In the genomic region with DNA sequence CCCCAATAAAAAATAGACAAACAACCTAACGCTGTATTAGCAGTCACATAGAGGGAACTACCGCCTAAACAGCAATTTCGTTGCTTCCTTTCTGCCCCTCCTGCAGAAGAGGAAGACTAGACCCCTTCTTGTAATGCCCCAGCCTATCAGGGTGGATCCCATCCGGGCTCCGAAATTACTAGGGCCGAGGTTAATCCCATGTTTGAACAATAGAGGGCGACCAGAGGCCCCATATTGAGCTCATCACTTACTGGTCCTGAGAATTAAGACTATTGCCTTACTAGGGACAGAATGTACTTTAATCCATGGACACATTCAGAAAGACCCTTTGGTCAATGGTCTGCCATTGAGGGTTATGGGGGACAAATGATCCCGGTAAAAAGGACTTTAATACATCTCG, we compare ENCODE assay signal across 2 cellular contexts.
A peak's percentile ranks its signal among the peaks of the same experiment; 100 is the strongest.
TF ChIP-seq lines count a peak whose summit lies in the region.

No MANE protein-coding gene starts in this region.

TF ChIP-seq in IMR-90, 13 proteins besides CTCF, POLR2A, EP300 and RAD21:
- no peak for TF ChIP-seq CEBPB (IDR thresholded peaks at IDR 0.05; ENCODE audit: low read depth, low read length)
- TF ChIP-seq, protein P1, sequence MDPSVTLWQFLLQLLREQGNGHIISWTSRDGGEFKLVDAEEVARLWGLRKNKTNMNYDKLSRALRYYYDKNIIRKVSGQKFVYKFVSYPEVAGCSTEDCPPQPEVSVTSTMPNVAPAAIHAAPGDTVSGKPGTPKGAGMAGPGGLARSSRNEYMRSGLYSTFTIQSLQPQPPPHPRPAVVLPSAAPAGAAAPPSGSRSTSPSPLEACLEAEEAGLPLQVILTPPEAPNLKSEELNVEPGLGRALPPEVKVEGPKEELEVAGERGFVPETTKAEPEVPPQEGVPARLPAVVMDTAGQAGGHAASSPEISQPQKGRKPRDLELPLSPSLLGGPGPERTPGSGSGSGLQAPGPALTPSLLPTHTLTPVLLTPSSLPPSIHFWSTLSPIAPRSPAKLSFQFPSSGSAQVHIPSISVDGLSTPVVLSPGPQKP (IDR thresholded peaks at IDR 0.05; ENCODE audit: borderline replicate concordance, low read depth, low read length), result no peak
- TF ChIP-seq NFE2L2 (IDR thresholded peaks at IDR 0.05; ENCODE audit: low read depth, low read length), result no peak
- TF ChIP-seq, protein P2, sequence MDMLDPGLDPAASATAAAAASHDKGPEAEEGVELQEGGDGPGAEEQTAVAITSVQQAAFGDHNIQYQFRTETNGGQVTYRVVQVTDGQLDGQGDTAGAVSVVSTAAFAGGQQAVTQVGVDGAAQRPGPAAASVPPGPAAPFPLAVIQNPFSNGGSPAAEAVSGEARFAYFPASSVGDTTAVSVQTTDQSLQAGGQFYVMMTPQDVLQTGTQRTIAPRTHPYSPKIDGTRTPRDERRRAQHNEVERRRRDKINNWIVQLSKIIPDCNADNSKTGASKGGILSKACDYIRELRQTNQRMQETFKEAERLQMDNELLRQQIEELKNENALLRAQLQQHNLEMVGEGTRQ (IDR thresholded peaks at IDR 0.05; ENCODE audit: low read depth, low read length), result no peak
- peak; percentile 36; the same call in 1 of the 2 replicates for TF ChIP-seq SMC3 (IDR thresholded peaks at IDR 0.05; ENCODE audit: low read depth, low read length)

TF ChIP-seq in GM12878, 131 proteins besides CTCF, POLR2A, EP300 and RAD21:
- TF ChIP-seq SMC3 (IDR thresholded peaks at IDR 0.05; ENCODE audit: borderline replicate concordance, low read length), result peak; percentile 52; the same call in 1 of the 2 replicates
- peak in 1 of 2 experiments; percentile 13; a peak in 1 of 4 replicates for TF ChIP-seq SRF (IDR thresholded peaks at IDR 0.05; ENCODE audit: low read depth in 2 of 2, low read length in 2 of 2)
- no peak for TF ChIP-seq CHD4 (IDR thresholded peaks at IDR 0.05)
